ENCODE assay signal across 19 cellular contexts in the genomic region with DNA sequence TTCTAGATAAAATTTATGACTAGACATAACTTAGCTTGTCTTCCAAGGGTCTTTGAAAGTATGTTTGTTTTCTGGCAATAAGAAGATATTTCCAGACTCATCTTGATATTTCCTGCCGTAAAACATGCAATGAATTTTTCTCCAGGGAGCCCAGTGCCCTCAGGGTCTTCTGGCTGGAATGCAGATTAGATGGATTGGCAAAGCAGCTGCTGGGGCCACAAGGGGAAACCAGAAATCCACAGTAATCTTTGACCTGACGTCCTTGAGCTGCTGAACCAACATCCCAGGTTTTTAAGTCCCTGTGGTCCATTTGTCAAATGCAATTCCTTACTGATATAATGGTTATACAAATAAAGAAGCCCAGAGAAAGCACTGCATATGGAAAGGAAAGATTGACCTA.
DNase-seq lines count a peak whose midpoint lies in the region; ATAC-seq and TF ChIP-seq lines count a peak whose summit lies in the region.
"Had no signal": no experiment of that assay in that cellular context is flagged by ENCODE, and none has a peak within 500 bp of the region (broad histone marks: within the 10 kb centered on the region; RNA-seq: fewer than 3 reads in every experiment).

No MANE protein-coding gene starts in this region.

- H3K27me3 Mint-ChIP-seq in CD8-positive, alpha-beta T cell (ENCODE audit: low read depth), result no peaks in the 10 kb centered on the region
- H3K27me3 Mint-ChIP-seq in naive thymus-derived CD8-positive, alpha-beta T cell, result no peaks in the 10 kb centered on the region
- H3K27me3 Mint-ChIP-seq: activated CD4-positive, alpha-beta memory T cell treated with anti-CD3 and anti-CD28 coated beads, Interleukin-2, amount 10 ng/mL, durations not matched to agents 7 days and 5 days; naive B cell; stimulated activated memory B cell treated with anti-CD40 and anti-IgM and Interleukin-4, amounts not matched to agents 10 μg/mL and 1 μg/mL and 100 μg/mL, for 72 hours had no signal

- H3K9me3 Mint-ChIP-seq in CD8-positive, alpha-beta T cell, result no peaks in the 10 kb centered on the region
- H3K9me3 Mint-ChIP-seq in naive thymus-derived CD8-positive, alpha-beta T cell, result peaks cover 0 to 27% (median 2%) of the 10 kb centered on the region in 9 donors

- H3K4me1 Mint-ChIP-seq in CD8-positive, alpha-beta T cell (ENCODE audit: low read depth), result peaks cover 78% of the 10 kb centered on the region
- H3K4me1 Mint-ChIP-seq in naive thymus-derived CD8-positive, alpha-beta T cell, result peaks cover 41 to 81% (median 72%) of the 10 kb centered on the region in 4 donors

- CTCF ChIA-PET in CD8-positive, alpha-beta T cell (lab: Charles Lee), result interaction anchor here (0.8 kb wide), 1 partner anchor 37 kb away, joined by 3 read pairs; no protein-coding TSS in a partner anchor

- H3K4me1 ChIP-seq in CD8-positive, alpha-beta T cell (ENCODE audit: insufficient read depth, low read length), result peaks cover 52% of the 10 kb centered on the region
- peaks cover 15% of the 10 kb centered on the region for H3K4me1 ChIP-seq in HUES6 (ENCODE audit: control insufficient read depth, insufficient read depth, low read length)
- H3K4me1 ChIP-seq: right atrium auricular region, uterus had no signal

- H3K36me3 ChIP-seq in CD8-positive, alpha-beta T cell (ENCODE audit: insufficient read depth, low read length), result no peaks in the 10 kb centered on the region
- no peaks in the 10 kb centered on the region for H3K36me3 ChIP-seq in HUES6 (ENCODE audit: control insufficient read depth, insufficient read depth, low read length)
- H3K36me3 ChIP-seq: heart left ventricle, right atrium auricular region, uterus had no signal

- H3K9ac ChIP-seq in HUES6 (ENCODE audit: low read length), result no peak overlapping the region

- no peak overlapping the region for H3K27ac ChIP-seq in CD8-positive, alpha-beta T cell (ENCODE audit: low read depth, low read length)
- peak overlapping the region; percentile 9; the same call in 1 of the 2 replicates for H3K27ac ChIP-seq in HUES6 (ENCODE audit: low read depth, low read length)
- H3K27ac ChIP-seq: right atrium auricular region, uterus had no signal

- peaks cover 25% of the 10 kb centered on the region for H3K36me3 Mint-ChIP-seq in CD8-positive, alpha-beta T cell
- H3K36me3 Mint-ChIP-seq in naive thymus-derived CD8-positive, alpha-beta T cell, result peaks cover 7 to 29% (median 11%) of the 10 kb centered on the region in 3 donors

- POLR2A ChIA-PET in CD8-positive, alpha-beta T cell (lab: Charles Lee), result interaction anchor here (1.1 to 1.3 kb wide), 2 partner anchors 12 to 32 kb away, joined by 3 to 4 read pairs; no protein-coding TSS in a partner anchor
- POLR2A ChIA-PET in naive thymus-derived CD8-positive, alpha-beta T cell (lab: Charles Lee), result no interaction called here

- no peak for DNase-seq in CD8-positive, alpha-beta T cell
- DNase-seq in astrocyte of the spinal cord (ENCODE audit: low read depth, low spot score), result peak; percentile 14
- DNase-seq in naive thymus-derived CD8-positive, alpha-beta T cell, result no peak
- DNase-seq in GF-D8 (lab: John Stamatoyannopoulos, UW), result no peak
- DNase-seq in COR-L47 (lab: John Stamatoyannopoulos, UW), result no peak
- no peak for DNase-seq in cerebellum (ENCODE audit: low spot score)
- DNase-seq: activated CD4-positive, alpha-beta memory T cell treated with anti-CD3 and anti-CD28 coated beads, Interleukin-2, amount 10 ng/mL, durations not matched to agents 7 days and 5 days; activated effector memory CD4-positive, alpha-beta T cell treated with anti-CD3 and anti-CD28 coated beads, Interleukin-2, amount 50 U/mL, for 16 hours; heart left ventricle; KBM-7; naive B cell; NCI-H1694 treated with DMSO at 0.1 percent for 48 hours; Right ventricle myocardium superior; stimulated activated CD4-positive, alpha-beta T cell treated with anti-CD3 and anti-CD28 coated beads, Interleukin-4, amount 100 ng/mL, for 4 hours; uterus had no signal

- H3K4me3 Mint-ChIP-seq in CD8-positive, alpha-beta T cell, result no peak overlapping the region
- peak overlapping the region in 2 of 10 donors; percentile 38 to 50 for H3K4me3 Mint-ChIP-seq in naive thymus-derived CD8-positive, alpha-beta T cell
- H3K4me3 Mint-ChIP-seq: activated CD4-positive, alpha-beta memory T cell treated with anti-CD3 and anti-CD28 coated beads, Interleukin-2, amount 10 ng/mL, durations not matched to agents 7 days and 5 days; stimulated activated memory B cell treated with anti-CD40 and anti-IgM and Interleukin-4, amounts not matched to agents 10 μg/mL and 1 μg/mL and 100 μg/mL, for 72 hours had no signal

- no peaks in the 10 kb centered on the region for H3K27me3 ChIP-seq in CD8-positive, alpha-beta T cell (ENCODE audit: insufficient read depth, low read length)
- H3K27me3 ChIP-seq in HUES6 (ENCODE audit: control insufficient read depth, insufficient read depth, low read length), result no peaks in the 10 kb centered on the region
- H3K27me3 ChIP-seq: heart left ventricle, right atrium auricular region, uterus had no signal

- H3K27ac Mint-ChIP-seq in CD8-positive, alpha-beta T cell, result peak overlapping the region; percentile 72
- H3K27ac Mint-ChIP-seq in naive thymus-derived CD8-positive, alpha-beta T cell, result peak overlapping the region; percentile 49 to 90 (median 78)
- H3K27ac Mint-ChIP-seq: activated CD4-positive, alpha-beta memory T cell treated with anti-CD3 and anti-CD28 coated beads, Interleukin-2, amount 10 ng/mL, durations not matched to agents 7 days and 5 days; stimulated activated memory B cell treated with anti-CD40 and anti-IgM and Interleukin-4, amounts not matched to agents 10 μg/mL and 1 μg/mL and 100 μg/mL, for 72 hours had no signal

- TF ChIP-seq CTCF in CD8-positive, alpha-beta T cell (IDR thresholded peaks at IDR 0.05), result no peak
- TF ChIP-seq CTCF in astrocyte of the spinal cord (IDR thresholded peaks at IDR 0.05; ENCODE audit: low read depth, low read length), result no peak

- no peaks in the 10 kb centered on the region for H3K9me3 ChIP-seq in CD8-positive, alpha-beta T cell (ENCODE audit: low read length)
- peaks cover 20% of the 10 kb centered on the region for H3K9me3 ChIP-seq in HUES6 (ENCODE audit: control insufficient read depth, insufficient read depth, low read depth, low read length)
- H3K9me3 ChIP-seq: right atrium auricular region, uterus had no signal

- no peak for ATAC-seq in CD8-positive, alpha-beta T cell
- ATAC-seq in naive thymus-derived CD8-positive, alpha-beta T cell, result no peak
- no peak for ATAC-seq in HG03460 (IDR thresholded peaks at IDR 0.05; ENCODE audit: unreplicated experiment)
- ATAC-seq: heart left ventricle; stimulated activated memory B cell treated with anti-CD40 and anti-IgM and Interleukin-4, amounts not matched to agents 10 μg/mL and 1 μg/mL and 100 μg/mL, for 72 hours had no signal

- intact Hi-C loops in CD8-positive, alpha-beta T cell (cut with DNase I, micrococcal nuclease), result no loop called here

- H3K4me3 ChIP-seq in CD8-positive, alpha-beta T cell (ENCODE audit: low read depth, low read length), result no peak overlapping the region
- H3K4me3 ChIP-seq in HUES6 (ENCODE audit: low read depth, low read length) (no peak overlapping the region), astrocyte of the spinal cord (ENCODE audit: low read depth, low read length) (no peak overlapping the region)
- H3K4me3 ChIP-seq: heart left ventricle, right atrium auricular region, uterus had no signal

- in situ Hi-C loops in astrocyte of the spinal cord (cut with HindIII; ENCODE audit: low sequenced_read_pairs), result no loop called here
